ENCODE assay signal across 12 cellular contexts in genomic region chr11:74288161-74288560, GRCh38. TPM values are rescaled to one million over a fixed set of nuclear protein-coding genes. Genes with fewer than 3 reads are reported as not detected.
A peak's percentile ranks its signal among the peaks of the same experiment; 100 is the strongest.
DNase-seq lines count a peak whose midpoint lies in the region; ATAC-seq and TF ChIP-seq lines count a peak whose summit lies in the region.
"Had no signal": no experiment of that assay in that cellular context is flagged by ENCODE, and none has a peak within 500 bp of the region (broad histone marks: within the 10 kb centered on the region; RNA-seq: fewer than 3 reads in every experiment).

No MANE protein-coding gene starts in this region.

- H3K36me3 Mint-ChIP-seq in activated CD8-positive, alpha-beta T cell treated with anti-CD3 and anti-CD28 coated beads for 36 hours (ENCODE audit: low read depth), result no peaks in the 10 kb centered on the region
- peaks cover 2% of the 10 kb centered on the region for H3K36me3 Mint-ChIP-seq in activated CD8-positive, alpha-beta T cell treated with anti-CD3 and anti-CD28 coated beads, Interleukin-2, amount 10 ng/mL, durations not matched to agents 7 days and 5 days (ENCODE audit: low read depth)
- no peaks in the 10 kb centered on the region for H3K36me3 Mint-ChIP-seq in stimulated activated effector memory CD8-positive, alpha-beta T cell treated with anti-CD3 and anti-CD28 coated beads, Interleukin-12 subunit alpha, Interleukin-12 subunit beta, amount 100 ng/mL, for 72 hours
- no peaks in the 10 kb centered on the region for H3K36me3 Mint-ChIP-seq in CD8-positive, alpha-beta memory T cell
- H3K36me3 Mint-ChIP-seq: CD4-positive, CD25-positive, alpha-beta regulatory T cell had no signal

- peak; percentile 60 for ATAC-seq in activated CD8-positive, alpha-beta T cell treated with anti-CD3 and anti-CD28 coated beads for 36 hours
- no peak for ATAC-seq in activated CD8-positive, alpha-beta T cell treated with anti-CD3 and anti-CD28 coated beads, Interleukin-2, amount 10 ng/mL, durations not matched to agents 7 days and 5 days
- ATAC-seq in stimulated activated effector memory CD8-positive, alpha-beta T cell treated with anti-CD3 and anti-CD28 coated beads, Interleukin-12 subunit alpha, Interleukin-12 subunit beta, amount 100 ng/mL, for 72 hours, result peak; percentile 83
- ATAC-seq in GM21723 (IDR thresholded peaks at IDR 0.05; ENCODE audit: unreplicated experiment) (no peak), GM18868 (IDR thresholded peaks at IDR 0.05; ENCODE audit: unreplicated experiment) (no peak)

- H3K9me3 Mint-ChIP-seq in activated CD8-positive, alpha-beta T cell treated with anti-CD3 and anti-CD28 coated beads for 36 hours, result no peaks in the 10 kb centered on the region
- no peaks in the 10 kb centered on the region for H3K9me3 Mint-ChIP-seq in activated CD8-positive, alpha-beta T cell treated with anti-CD3 and anti-CD28 coated beads, Interleukin-2, amount 10 ng/mL, durations not matched to agents 7 days and 5 days (ENCODE audit: insufficient read depth)
- no peaks in the 10 kb centered on the region for H3K9me3 Mint-ChIP-seq in stimulated activated effector memory CD8-positive, alpha-beta T cell treated with anti-CD3 and anti-CD28 coated beads, Interleukin-12 subunit alpha, Interleukin-12 subunit beta, amount 100 ng/mL, for 72 hours
- H3K9me3 Mint-ChIP-seq in CD8-positive, alpha-beta memory T cell, result no peaks in the 10 kb centered on the region
- H3K9me3 Mint-ChIP-seq: dendritic cell treated with granulocyte-macrophage colony-stimulating factor and Interleukin-4, amounts not matched to agents 40 ng/mL and 50 ng/mL, for 4 days had no signal

- no peak overlapping the region for H3K4me3 ChIP-seq in fibroblast of mammary gland (ENCODE audit: control insufficient read depth, low read depth, low read length)
- H3K4me3 ChIP-seq in CD8-positive, alpha-beta memory T cell (ENCODE audit: low read length), result no peak overlapping the region

- H3K4me1 ChIP-seq in CD8-positive, alpha-beta memory T cell (ENCODE audit: insufficient read depth, low read length), result no peaks in the 10 kb centered on the region

- DNase-seq in activated CD8-positive, alpha-beta T cell treated with anti-CD3 and anti-CD28 coated beads for 36 hours, result no peak
- no peak for DNase-seq in activated CD8-positive, alpha-beta T cell treated with anti-CD3 and anti-CD28 coated beads, Interleukin-2, amount 10 ng/mL, durations not matched to agents 7 days and 5 days
- peak; percentile 84 for DNase-seq in RPMI7951 (ENCODE audit: low read depth)
- peak; percentile 99 for DNase-seq in fibroblast of mammary gland (ENCODE audit: low read depth)
- DNase-seq in stimulated activated effector memory CD8-positive, alpha-beta T cell treated with anti-CD3 and anti-CD28 coated beads, Interleukin-12 subunit alpha, Interleukin-12 subunit beta, amount 100 ng/mL, for 72 hours (ENCODE audit: low spot score in 2 of 2), result no peak
- DNase-seq in CD8-positive, alpha-beta memory T cell, result no peak
- DNase-seq: activated CD4-positive, CD25-positive, alpha-beta regulatory T cell; CD4-positive, CD25-positive, alpha-beta regulatory T cell; NCI-H524 had no signal

- H3K36me3 ChIP-seq in CD8-positive, alpha-beta memory T cell (ENCODE audit: insufficient read depth, low read length), result no peaks in the 10 kb centered on the region

- no peaks in the 10 kb centered on the region for H3K9me3 ChIP-seq in CD8-positive, alpha-beta memory T cell (ENCODE audit: low read length)

- H3K4me3 Mint-ChIP-seq in activated CD8-positive, alpha-beta T cell treated with anti-CD3 and anti-CD28 coated beads for 36 hours, result no peak overlapping the region
- H3K4me3 Mint-ChIP-seq in activated CD8-positive, alpha-beta T cell treated with anti-CD3 and anti-CD28 coated beads, Interleukin-2, amount 10 ng/mL, durations not matched to agents 7 days and 5 days, result no peak overlapping the region
- no peak overlapping the region for H3K4me3 Mint-ChIP-seq in stimulated activated effector memory CD8-positive, alpha-beta T cell treated with anti-CD3 and anti-CD28 coated beads, Interleukin-12 subunit alpha, Interleukin-12 subunit beta, amount 100 ng/mL, for 72 hours
- H3K4me3 Mint-ChIP-seq in CD8-positive, alpha-beta memory T cell, result no peak overlapping the region
- H3K4me3 Mint-ChIP-seq: CD4-positive, CD25-positive, alpha-beta regulatory T cell; dendritic cell treated with granulocyte-macrophage colony-stimulating factor and Interleukin-4, amounts not matched to agents 40 ng/mL and 50 ng/mL, for 4 days had no signal

- H3K27me3 ChIP-seq in CD8-positive, alpha-beta memory T cell (ENCODE audit: insufficient read depth, low read length, poor library complexity, severe bottlenecking), result no peaks in the 10 kb centered on the region

- CTCF ChIA-PET in activated CD8-positive, alpha-beta T cell treated with anti-CD3 and anti-CD28 coated beads for 36 hours (lab: Charles Lee), result interaction anchor here (1.1 kb wide), 1 partner anchor 9 kb away, joined by 3 read pairs; no protein-coding TSS in a partner anchor
- CTCF ChIA-PET in activated CD8-positive, alpha-beta T cell treated with anti-CD3 and anti-CD28 coated beads, Interleukin-2, amount 10 ng/mL, durations not matched to agents 7 days and 5 days (lab: Charles Lee), result interaction anchor here (0.6 kb wide), 1 partner anchor 454 kb away, joined by 3 read pairs; no protein-coding TSS in a partner anchor
- CTCF ChIA-PET in CD8-positive, alpha-beta memory T cell (lab: Charles Lee), result no interaction called here

- H3K27ac Mint-ChIP-seq in activated CD8-positive, alpha-beta T cell treated with anti-CD3 and anti-CD28 coated beads for 36 hours, result no peak overlapping the region
- H3K27ac Mint-ChIP-seq in activated CD8-positive, alpha-beta T cell treated with anti-CD3 and anti-CD28 coated beads, Interleukin-2, amount 10 ng/mL, durations not matched to agents 7 days and 5 days, result no peak overlapping the region
- H3K27ac Mint-ChIP-seq in stimulated activated effector memory CD8-positive, alpha-beta T cell treated with anti-CD3 and anti-CD28 coated beads, Interleukin-12 subunit alpha, Interleukin-12 subunit beta, amount 100 ng/mL, for 72 hours, result peak overlapping the region; percentile 12
- no peak overlapping the region for H3K27ac Mint-ChIP-seq in CD8-positive, alpha-beta memory T cell
- H3K27ac Mint-ChIP-seq: CD4-positive, CD25-positive, alpha-beta regulatory T cell; dendritic cell treated with granulocyte-macrophage colony-stimulating factor and Interleukin-4, amounts not matched to agents 40 ng/mL and 50 ng/mL, for 4 days had no signal

- peaks cover 5% of the 10 kb centered on the region for H3K27me3 Mint-ChIP-seq in activated CD8-positive, alpha-beta T cell treated with anti-CD3 and anti-CD28 coated beads for 36 hours
- peaks cover 4% of the 10 kb centered on the region for H3K27me3 Mint-ChIP-seq in activated CD8-positive, alpha-beta T cell treated with anti-CD3 and anti-CD28 coated beads, Interleukin-2, amount 10 ng/mL, durations not matched to agents 7 days and 5 days (ENCODE audit: low read depth)
- H3K27me3 Mint-ChIP-seq in CD8-positive, alpha-beta memory T cell, result peaks cover 4 to 13% of the 10 kb centered on the region in 2 donors

- no peak overlapping the region for H3K27ac ChIP-seq in CD8-positive, alpha-beta memory T cell (ENCODE audit: low read depth, low read length)

- intact Hi-C loops in activated CD8-positive, alpha-beta T cell treated with anti-CD3 and anti-CD28 coated beads for 36 hours (cut with micrococcal nuclease), result no loop called here

- TF ChIP-seq CTCF in activated CD8-positive, alpha-beta T cell treated with anti-CD3 and anti-CD28 coated beads for 36 hours (IDR thresholded peaks at IDR 0.05), result no peak
- no peak for TF ChIP-seq CTCF in fibroblast of mammary gland (conservative IDR thresholded peaks at IDR 0.05; ENCODE audit: control insufficient read depth, insufficient read depth, low read depth, low read length)

- no peaks in the 10 kb centered on the region for H3K4me1 Mint-ChIP-seq in activated CD8-positive, alpha-beta T cell treated with anti-CD3 and anti-CD28 coated beads for 36 hours (ENCODE audit: low read depth)
- H3K4me1 Mint-ChIP-seq in activated CD8-positive, alpha-beta T cell treated with anti-CD3 and anti-CD28 coated beads, Interleukin-2, amount 10 ng/mL, durations not matched to agents 7 days and 5 days (ENCODE audit: low read depth), result no peaks in the 10 kb centered on the region
- H3K4me1 Mint-ChIP-seq in stimulated activated effector memory CD8-positive, alpha-beta T cell treated with anti-CD3 and anti-CD28 coated beads, Interleukin-12 subunit alpha, Interleukin-12 subunit beta, amount 100 ng/mL, for 72 hours, result no peaks in the 10 kb centered on the region
- no peaks in the 10 kb centered on the region for H3K4me1 Mint-ChIP-seq in CD8-positive, alpha-beta memory T cell
- H3K4me1 Mint-ChIP-seq: CD4-positive, CD25-positive, alpha-beta regulatory T cell had no signal

- POLR2A ChIA-PET in activated CD8-positive, alpha-beta T cell treated with anti-CD3 and anti-CD28 coated beads for 36 hours (lab: Charles Lee), result no interaction called here
- POLR2A ChIA-PET in activated CD8-positive, alpha-beta T cell treated with anti-CD3 and anti-CD28 coated beads, Interleukin-2, amount 10 ng/mL, durations not matched to agents 7 days and 5 days (lab: Charles Lee), result no interaction called here
- POLR2A ChIA-PET in CD8-positive, alpha-beta memory T cell (lab: Charles Lee), result no interaction called here

RNA-seq across cellular contexts. Expression of gene P4HA3, which starts 23.3 kb away (rescaled TPM):
- not detected for total RNA-seq in activated CD8-positive, alpha-beta T cell treated with anti-CD3 and anti-CD28 coated beads for 36 hours
- total RNA-seq in activated CD8-positive, alpha-beta T cell treated with anti-CD3 and anti-CD28 coated beads, Interleukin-2, amount 10 ng/mL, durations not matched to agents 7 days and 5 days, result not detected
- total RNA-seq in RPMI7951 (2014; rRNA removed; shearing (Covaris generic)), result 5.2 and 7.7 TPM in 2 replicates
- total RNA-seq in CD8-positive, alpha-beta memory T cell, result not detected
- not detected for polyA plus RNA-seq in CD8-positive, alpha-beta memory T cell
- total RNA-seq: CD4-positive, CD25-positive, alpha-beta regulatory T cell had no signal
- polyA plus RNA-seq: CD4-positive, CD25-positive, alpha-beta regulatory T cell had no signal

Comparison
In these comparisons a context has a peak if more than half of its experiments do, and no peak if none do; other contexts are left out.
1. ATAC-seq: peak in activated CD8-positive, alpha-beta T cell treated with anti-CD3 and anti-CD28 coated beads for 36 hours (single experiment) and stimulated activated effector memory CD8-positive, alpha-beta T cell treated with anti-CD3 and anti-CD28 coated beads, Interleukin-12 subunit alpha, Interleukin-12 subunit beta, amount 100 ng/mL, for 72 hours (single experiment); none in activated CD8-positive, alpha-beta T cell treated with anti-CD3 and anti-CD28 coated beads, Interleukin-2, amount 10 ng/mL, durations not matched to agents 7 days and 5 days (single experiment), GM21723 (single experiment) and GM18868 (single experiment).
2. DNase-seq: peak in RPMI7951 (single experiment) and fibroblast of mammary gland (single experiment); none in activated CD8-positive, alpha-beta T cell treated with anti-CD3 and anti-CD28 coated beads for 36 hours (single experiment), activated CD8-positive, alpha-beta T cell treated with anti-CD3 and anti-CD28 coated beads, Interleukin-2, amount 10 ng/mL, durations not matched to agents 7 days and 5 days (single experiment), stimulated activated effector memory CD8-positive, alpha-beta T cell treated with anti-CD3 and anti-CD28 coated beads, Interleukin-12 subunit alpha, Interleukin-12 subunit beta, amount 100 ng/mL, for 72 hours (0 of 2) and CD8-positive, alpha-beta memory T cell (0 of 5).